Comparison of ENCODE assay signal across 10 cellular contexts in the genomic region with DNA sequence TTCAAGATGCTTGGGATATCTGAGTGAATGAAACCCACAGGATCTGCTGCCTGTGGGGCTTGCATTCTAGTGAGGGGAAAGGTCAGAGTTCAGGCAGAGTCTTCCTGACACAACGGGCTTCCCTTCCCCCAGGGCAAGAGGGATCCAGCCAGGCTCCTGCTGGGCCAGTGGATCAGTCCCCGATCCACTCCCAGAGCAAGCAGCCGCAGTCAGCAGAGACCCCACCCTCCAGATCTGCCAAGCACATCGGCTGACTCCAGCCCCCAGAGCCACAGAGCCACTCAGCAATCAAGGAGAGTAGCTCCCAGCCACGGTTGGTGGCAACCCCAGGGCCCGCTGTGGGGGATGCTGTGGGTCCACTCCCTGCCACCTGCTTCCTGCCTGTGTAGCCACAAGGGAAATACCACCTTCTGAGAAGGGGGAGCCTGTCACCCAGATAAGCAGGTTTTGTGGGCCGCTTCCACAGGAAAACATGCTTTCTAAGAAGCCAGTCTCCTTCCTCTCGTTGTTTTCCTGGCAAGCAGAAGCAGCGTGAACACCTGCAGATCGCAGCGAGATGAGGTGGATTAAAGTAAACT. TPM values are rescaled to one million over a fixed set of nuclear protein-coding genes. Genes with fewer than 3 reads are reported as not detected.
DNase-seq lines count a peak whose midpoint lies in the region; ATAC-seq and TF ChIP-seq lines count a peak whose summit lies in the region.
"Had no signal": no experiment of that assay in that cellular context is flagged by ENCODE, and none has a peak within 500 bp of the region (broad histone marks: within the 10 kb centered on the region; RNA-seq: fewer than 3 reads in every experiment).

No MANE protein-coding gene starts in this region.

- no peak overlapping the region for H3K27ac ChIP-seq in CD4-positive, alpha-beta memory T cell (ENCODE audit: low read depth, low read length)
- H3K27ac ChIP-seq in trophoblast cell (ENCODE audit: low read depth, low read length) (no peak overlapping the region), PC-3 (ENCODE audit: low read length) (no peak overlapping the region)
- H3K27ac ChIP-seq: suprapubic skin had no signal

- no peak overlapping the region for H3K23ac ChIP-seq in trophoblast cell (ENCODE audit: low read length)

- CTCF ChIA-PET in CD4-positive, alpha-beta memory T cell (lab: Charles Lee; ENCODE audit: partially characterized antibody) = interaction anchor here (1.9 kb wide), 1 partner anchor 10 kb away, joined by 16 read pairs; no protein-coding TSS in a partner anchor
- CTCF ChIA-PET in PC-3 (lab: Charles Lee) = no interaction called here

- no peak overlapping the region for H4K8ac ChIP-seq in trophoblast cell (ENCODE audit: low read depth, low read length)

- H2BK5ac ChIP-seq in trophoblast cell (ENCODE audit: low read depth, low read length, poor library complexity) = no peak overlapping the region

- H3K79me1 ChIP-seq in trophoblast cell (ENCODE audit: low read length) = no peaks in the 10 kb centered on the region

- H3K9me3 Mint-ChIP-seq in CD4-positive, alpha-beta memory T cell = peaks cover 0 to 4% (median under 1%) of the 10 kb centered on the region in 8 donors

- peak overlapping the region; percentile 61 to 86 (median 74) for H3K4me3 Mint-ChIP-seq in CD4-positive, alpha-beta memory T cell

- no peak overlapping the region for H4K12ac ChIP-seq in trophoblast cell (ENCODE audit: low read depth, low read length)

- intact Hi-C loops in CD4-positive, alpha-beta memory T cell (cut with micrococcal nuclease) = no loop called here
- intact Hi-C loops in mucosa of descending colon (cut with DNase I, micrococcal nuclease) (no loop called here), PC-3 (cut with micrococcal nuclease) (no loop called here)

- WGBS in trophoblast cell (ENCODE audit: extremely low coverage, insufficient coverage, insufficient read length) = no CpG with 5 or more reads among the region's 11 CpGs

- no peak overlapping the region for H2BK120ac ChIP-seq in trophoblast cell (ENCODE audit: insufficient read depth, low read length, poor library complexity)

- peaks cover 7 to 38% (median 19%) of the 10 kb centered on the region in 4 donors for H3K4me1 Mint-ChIP-seq in CD4-positive, alpha-beta memory T cell

- no peak overlapping the region for H3K14ac ChIP-seq in trophoblast cell (ENCODE audit: low read length)

- no peak overlapping the region for H3K4me2 ChIP-seq in trophoblast cell (ENCODE audit: low read length)
- H3K4me2 ChIP-seq in PC-3 (ENCODE audit: low read length) = no peak overlapping the region

- H3K36me3 ChIP-seq in CD4-positive, alpha-beta memory T cell (ENCODE audit: insufficient read depth, low read length) = no peaks in the 10 kb centered on the region
- H3K36me3 ChIP-seq in mucosa of descending colon (ENCODE audit: low read depth) = no peaks in the 10 kb centered on the region
- no peaks in the 10 kb centered on the region for H3K36me3 ChIP-seq in trophoblast cell (ENCODE audit: control insufficient read depth in 1 of 2, insufficient read depth in 2 of 2, low read length in 2 of 2)
- no peaks in the 10 kb centered on the region for H3K36me3 ChIP-seq in PC-3 (ENCODE audit: low read depth, low read length)
- H3K36me3 ChIP-seq: suprapubic skin had no signal

- no peaks in the 10 kb centered on the region for H3K9me2 ChIP-seq in PC-3 (replicated peaks; ENCODE audit: low read length)

- H4K91ac ChIP-seq in trophoblast cell (ENCODE audit: low read depth, low read length) = no peak overlapping the region

- H3K27ac Mint-ChIP-seq in CD4-positive, alpha-beta memory T cell = peak overlapping the region; percentile 57 to 85 (median 73)

- H3K9me3 ChIP-seq in CD4-positive, alpha-beta memory T cell (ENCODE audit: control insufficient read depth in 1 of 2, low read length in 2 of 2) = no peaks in the 10 kb centered on the region
- no peaks in the 10 kb centered on the region for H3K9me3 ChIP-seq in mucosa of descending colon
- peaks cover 3% of the 10 kb centered on the region for H3K9me3 ChIP-seq in trophoblast cell (ENCODE audit: insufficient read depth, low read depth, low read length)
- H3K9me3 ChIP-seq in PC-3 (ENCODE audit: low read length) = no peaks in the 10 kb centered on the region
- H3K9me3 ChIP-seq: suprapubic skin had no signal

- H2AK5ac ChIP-seq in trophoblast cell (ENCODE audit: low read length) = no peak overlapping the region

- no TSS peak for BruUV-seq in PC-3 (replicated peaks; lab: Mats Ljungman, UMichigan)

- H3K36me3 Mint-ChIP-seq in CD4-positive, alpha-beta memory T cell = no peaks in the 10 kb centered on the region

- H2AFZ ChIP-seq in trophoblast cell (ENCODE audit: insufficient read depth, low read length, poor library complexity) (no peak overlapping the region), PC-3 (ENCODE audit: low read length) (no peak overlapping the region)

- peaks cover 41% of the 10 kb centered on the region for H3K4me1 ChIP-seq in CD4-positive, alpha-beta memory T cell (ENCODE audit: insufficient read depth, low read length)
- H3K4me1 ChIP-seq in mucosa of descending colon (ENCODE audit: low read depth) = no peaks in the 10 kb centered on the region
- H3K4me1 ChIP-seq in trophoblast cell (ENCODE audit: control insufficient read depth in 1 of 2, insufficient read depth in 2 of 2, low read length in 2 of 2) = peaks cover 12 to 14% of the 10 kb centered on the region in 2 experiments
- no peaks in the 10 kb centered on the region for H3K4me1 ChIP-seq in PC-3 (ENCODE audit: insufficient read depth, low read length)

- H3K4me3 ChIP-seq in CD4-positive, alpha-beta memory T cell (ENCODE audit: low read length in 2 of 2) = peak overlapping the region in 1 of 2 donors; percentile 30
- H3K4me3 ChIP-seq in mucosa of descending colon (no peak overlapping the region), trophoblast cell (ENCODE audit: low read depth, low read length) (no peak overlapping the region), PC-3 (ENCODE audit: low read length) (no peak overlapping the region)
- H3K4me3 ChIP-seq: suprapubic skin had no signal

- no peaks in the 10 kb centered on the region for H3F3A ChIP-seq in PC-3 (ENCODE audit: low read length, unreplicated experiment)

- no peak overlapping the region for H2BK12ac ChIP-seq in trophoblast cell (ENCODE audit: low read length)

- H3K79me2 ChIP-seq in trophoblast cell (ENCODE audit: control insufficient read depth, insufficient read depth, low read length, poor library complexity) (no peaks in the 10 kb centered on the region), PC-3 (ENCODE audit: low read length) (no peaks in the 10 kb centered on the region)

- POLR2A ChIA-PET in CD4-positive, alpha-beta memory T cell (lab: Charles Lee; ENCODE audit: partially characterized antibody) = interaction anchor here (0.7 kb wide), 1 partner anchor 90 kb away, joined by 4 read pairs; no protein-coding TSS in a partner anchor
- POLR2A ChIA-PET in PC-3 (lab: Charles Lee; ENCODE audit: unreplicated experiment) = no interaction called here

- H3K27me3 Mint-ChIP-seq in CD4-positive, alpha-beta memory T cell = no peaks in the 10 kb centered on the region

- TF ChIP-seq CTCF in mucosa of descending colon (IDR thresholded peaks at IDR 0.05) (no peak), PC-3 (conservative IDR thresholded peaks at IDR 0.05; ENCODE audit: low read depth, low read length) (no peak)

- H3K4ac ChIP-seq in trophoblast cell (ENCODE audit: low read depth, low read length) = no peak overlapping the region

- peak; percentile 56 to 75 (median 66) for DNase-seq in CD4-positive, alpha-beta memory T cell
- peak; percentile 22 for DNase-seq in activated CD4-positive, alpha-beta T cell treated with anti-CD3 and anti-CD28 coated beads for 1 hour
- no peak for DNase-seq in mucosa of descending colon
- DNase-seq in cerebellar cortex (ENCODE audit: low spot score) = no peak
- DNase-seq in trophoblast cell = no peak
- DNase-seq in PC-3 = no peak

- no peak overlapping the region for H3K9ac ChIP-seq in trophoblast cell (ENCODE audit: low read length)
- H3K9ac ChIP-seq in PC-3 (ENCODE audit: low read length) = no peak overlapping the region

- no peaks in the 10 kb centered on the region for H3K27me3 ChIP-seq in CD4-positive, alpha-beta memory T cell (ENCODE audit: insufficient read depth, low read length)
- no peaks in the 10 kb centered on the region for H3K27me3 ChIP-seq in trophoblast cell (ENCODE audit: insufficient read depth, low read length)
- H3K27me3 ChIP-seq in PC-3 (ENCODE audit: low read length) = no peaks in the 10 kb centered on the region
- H3K27me3 ChIP-seq: suprapubic skin had no signal

- H3K18ac ChIP-seq in trophoblast cell (ENCODE audit: low read length) = no peak overlapping the region

- H4K20me1 ChIP-seq in PC-3 (ENCODE audit: low read length) = no peaks in the 10 kb centered on the region

- ATAC-seq in GM19463 (IDR thresholded peaks at IDR 0.05; ENCODE audit: unreplicated experiment) (peak; percentile 46), HG03571 (IDR thresholded peaks at IDR 0.05; ENCODE audit: unreplicated experiment) (peak; percentile 38), mucosa of descending colon (peak; percentile 67), PC-3 (no peak)

RNA-seq across cellular contexts. Expression of a gene that starts 44.9 kb away (rescaled TPM):
- not detected for total RNA-seq in CD4-positive, alpha-beta memory T cell
- not detected for polyA plus RNA-seq in CD4-positive, alpha-beta memory T cell
- under 1 TPM in 1 of 3 donors, not detected in 2; 0.14 TPM for total RNA-seq in mucosa of descending colon
- 0.01 TPM in 2 replicates for polyA plus RNA-seq in trophoblast cell (2013)
- total RNA-seq in PC-3 (2014; rRNA removed) = 0.07 TPM in 1 of 2 replicates, not detected in the other
- total RNA-seq: lung microvascular endothelial cell, suprapubic skin had no signal

Comparison
In these comparisons a context has a peak if more than half of its experiments do, and no peak if none do; other contexts are left out.
1. DNase-seq: peak in CD4-positive, alpha-beta memory T cell (5 of 5) and activated CD4-positive, alpha-beta T cell treated with anti-CD3 and anti-CD28 coated beads for 1 hour (single experiment); none in mucosa of descending colon (0 of 3), cerebellar cortex (single experiment), trophoblast cell (0 of 2) and PC-3 (single experiment).